Comparison of ENCODE assay signal across 22 cellular contexts in genomic region chr20:62331347-62331746, GRCh38.
"Had no signal": no experiment of that assay in that cellular context is flagged by ENCODE, and none has a peak within 500 bp of the region (broad histone marks: within the 10 kb centered on the region; RNA-seq: fewer than 3 reads in every experiment).

No MANE protein-coding gene starts in this region.

- ATAC-seq: left lung; natural killer cell treated with Interleukin-12 subunit alpha and Interleukin-12 subunit beta and Interleukin-15 and Interleukin-18, amount 100 ng/mL, for 72 hours; psoas muscle had no signal

- FAIRE-seq: endometrium, frontal cortex, small intestine, urothelium cell line had no signal

- H3K4me3 ChIP-seq: dorsolateral prefrontal cortex, left lung, lung, psoas muscle, stomach, thoracic aorta had no signal

- H3K27ac ChIP-seq: dorsolateral prefrontal cortex, left lung, neutrophil, psoas muscle, stomach, thoracic aorta had no signal

- H3K27me3 ChIP-seq: dorsolateral prefrontal cortex, left lung, neutrophil, stomach had no signal

- DNase-seq: cortex of kidney; dorsolateral prefrontal cortex; effector memory CD4-positive, alpha-beta T cell; islet precursor cell; mesenchymal stem cell; midbrain; retina; small intestine; stimulated activated CD4-positive, alpha-beta T cell treated with anti-CD3 and anti-CD28 coated beads, Interleukin-12 subunit alpha, Interleukin-12 subunit beta, amount 100 ng/mL, for 4 hours; stimulated activated naive CD4-positive, alpha-beta T cell; stomach; substantia nigra; trophoblast cell had no signal

- H3K4me1 ChIP-seq: left lung, psoas muscle, stomach had no signal

- H3K36me3 ChIP-seq: neutrophil had no signal

- H3K9me3 ChIP-seq: left lung, neutrophil, psoas muscle, stomach, thoracic aorta had no signal
